Comparison of ENCODE assay signal across 9 cellular contexts in genomic region chr1:1629430-1630190, GRCh38. TPM values are rescaled to one million over a fixed set of nuclear protein-coding genes. Genes with fewer than 3 reads are reported as not detected.
A peak's percentile ranks its signal among the peaks of the same experiment; 100 is the strongest.
DNase-seq lines count a peak whose midpoint lies in the region; ATAC-seq lines count a peak whose summit lies in the region.
"Had no signal": no experiment of that assay in that cellular context is flagged by ENCODE, and none has a peak within 500 bp of the region (broad histone marks: within the 10 kb centered on the region; RNA-seq: fewer than 3 reads in every experiment).

No MANE protein-coding gene starts in this region.

- H3K4me1 ChIP-seq in BLaER1, result peaks cover 37% of the 10 kb centered on the region

- peaks cover 8% of the 10 kb centered on the region for H3K27me3 Mint-ChIP-seq in T-helper 1 cell treated with Interleukin-12 subunit alpha and Interleukin-12 subunit beta and Interleukin-4 antibody, amounts not matched to agents 30 μg/mL and 1 μg/mL, for 36 hours (ENCODE audit: low read depth)
- no peaks in the 10 kb centered on the region for H3K27me3 Mint-ChIP-seq in activated naive CD8-positive, alpha-beta T cell

- no peaks in the 10 kb centered on the region for H3K9me3 ChIP-seq in BLaER1

- peak overlapping the region; percentile 98 for H3K4me2 ChIP-seq in BLaER1

- peak overlapping the region; percentile 93 for H3K27ac ChIP-seq in BLaER1

- peak overlapping the region; percentile 76 for H3K4me3 ChIP-seq in BLaER1

- peaks cover 20% of the 10 kb centered on the region for H3K27me3 ChIP-seq in BLaER1

- peak overlapping the region; percentile 84 for H3K9ac ChIP-seq in BLaER1

- intact Hi-C loops in sciatic nerve (cut with DNase I), result no loop called here

- peak overlapping the region; percentile 74 for H3K4me3 Mint-ChIP-seq in T-helper 1 cell treated with Interleukin-12 subunit alpha and Interleukin-12 subunit beta and Interleukin-4 antibody, amounts not matched to agents 30 μg/mL and 1 μg/mL, for 36 hours
- H3K4me3 Mint-ChIP-seq in activated naive CD8-positive, alpha-beta T cell, result peak overlapping the region; percentile 57

- H3K36me3 ChIP-seq in BLaER1, result peaks cover 4% of the 10 kb centered on the region; the same call in 1 of the 2 replicates

- peaks cover 2% of the 10 kb centered on the region for H3K36me3 Mint-ChIP-seq in T-helper 1 cell treated with Interleukin-12 subunit alpha and Interleukin-12 subunit beta and Interleukin-4 antibody, amounts not matched to agents 30 μg/mL and 1 μg/mL, for 36 hours (ENCODE audit: low read depth)
- no peaks in the 10 kb centered on the region for H3K36me3 Mint-ChIP-seq in activated naive CD8-positive, alpha-beta T cell

- H3K4me1 Mint-ChIP-seq in T-helper 1 cell treated with Interleukin-12 subunit alpha and Interleukin-12 subunit beta and Interleukin-4 antibody, amounts not matched to agents 30 μg/mL and 1 μg/mL, for 36 hours (ENCODE audit: low read depth), result peaks cover 2% of the 10 kb centered on the region
- H3K4me1 Mint-ChIP-seq in activated naive CD8-positive, alpha-beta T cell (ENCODE audit: low read depth), result peaks cover 4% of the 10 kb centered on the region

- H3K9me3 Mint-ChIP-seq in T-helper 1 cell treated with Interleukin-12 subunit alpha and Interleukin-12 subunit beta and Interleukin-4 antibody, amounts not matched to agents 30 μg/mL and 1 μg/mL, for 36 hours, result no peaks in the 10 kb centered on the region
- no peaks in the 10 kb centered on the region for H3K9me3 Mint-ChIP-seq in activated naive CD8-positive, alpha-beta T cell (ENCODE audit: low read depth)

- DNase-seq in sciatic nerve (ENCODE audit: low spot score) (peak; percentile 61), NCI-H2227 treated with DMSO at 0.1 percent for 48 hours (lab: John Stamatoyannopoulos, UW) (no peak), mucosa of gallbladder (ENCODE audit: low spot score) (no peak)

- peak overlapping the region; percentile 87 for H3K27ac Mint-ChIP-seq in T-helper 1 cell treated with Interleukin-12 subunit alpha and Interleukin-12 subunit beta and Interleukin-4 antibody, amounts not matched to agents 30 μg/mL and 1 μg/mL, for 36 hours
- H3K27ac Mint-ChIP-seq in activated naive CD8-positive, alpha-beta T cell, result no peak overlapping the region

- peaks cover 10% of the 10 kb centered on the region for H4K20me1 ChIP-seq in BLaER1

- ATAC-seq in sciatic nerve (peak; percentile 1), HG02798 (IDR thresholded peaks at IDR 0.05; ENCODE audit: poor library complexity, unreplicated experiment) (no peak), GM21737 (IDR thresholded peaks at IDR 0.05; ENCODE audit: unreplicated experiment) (no peak)

RNA-seq across cellular contexts. Expression of gene MMP23B, which starts 2.4 kb away (rescaled TPM):
- total RNA-seq in sciatic nerve, result 5.4 TPM
- 56.0 TPM for total RNA-seq in mucosa of gallbladder
- total RNA-seq: HT1080 had no signal

RNA-seq across cellular contexts. Expression of gene MIB2, which starts 14.3 kb away (rescaled TPM):
- total RNA-seq in sciatic nerve, result 68.4 TPM
- 135 TPM for total RNA-seq in mucosa of gallbladder

RNA-seq across cellular contexts. Expression of gene CDK11B, which starts 29.2 kb away (rescaled TPM):
- total RNA-seq in sciatic nerve, result 27.9 TPM
- total RNA-seq in mucosa of gallbladder, result 24.2 TPM

RNA-seq across cellular contexts. Expression of gene FNDC10, which starts 29.7 kb away (rescaled TPM):
- total RNA-seq in sciatic nerve (2.4 TPM), mucosa of gallbladder (4.6 TPM)

RNA-seq across cellular contexts. Expression of gene SSU72, which starts 54.9 kb away (rescaled TPM):
- total RNA-seq in sciatic nerve, result 78.5 TPM
- total RNA-seq in mucosa of gallbladder, result 117 TPM
